Comparison of ENCODE assay signal across 1 cellular context in genomic region chr5:147479431-147479830, GRCh38.
TF ChIP-seq lines count a peak whose summit lies in the region.

No MANE protein-coding gene starts in this region.

TF ChIP-seq in GM12878, 131 proteins besides CTCF, POLR2A, EP300 and RAD21 (continued from another document and continues in another):
- TF ChIP-seq ZBTB11 (CRISPR knock-in tag; IDR thresholded peaks at IDR 0.05) = no peak
- TF ChIP-seq ZNF687 (IDR thresholded peaks at IDR 0.05) = no peak
- no peak for TF ChIP-seq MXI1 (IDR thresholded peaks at IDR 0.05; ENCODE audit: low read depth, low read length)
- TF ChIP-seq ZZZ3 (IDR thresholded peaks at IDR 0.05; ENCODE audit: control insufficient read depth, insufficient read length, low read depth) = no peak
- TF ChIP-seq TCF12 (IDR thresholded peaks at IDR 0.05; ENCODE audit: low read depth, low read length) = no peak
- TF ChIP-seq SIN3A (IDR thresholded peaks at IDR 0.05; ENCODE audit: low read depth, low read length) = no peak
- TF ChIP-seq SREBF2 (IDR thresholded peaks at IDR 0.05; ENCODE audit: low read length) = no peak
- no peak for TF ChIP-seq ESRRA (IDR thresholded peaks at IDR 0.05; ENCODE audit: low read length)
- TF ChIP-seq CEBPB (IDR thresholded peaks at IDR 0.05; ENCODE audit: borderline replicate concordance in 1 of 2, low read depth in 2 of 2, low read length in 2 of 2) = no peak
- TF ChIP-seq BCL11A (IDR thresholded peaks at IDR 0.05; ENCODE audit: low read depth, low read length) = peak; percentile 90
- peak; percentile 54; the same call in 1 of the 2 replicates for TF ChIP-seq CBFB (IDR thresholded peaks at IDR 0.05; ENCODE audit: low read depth)
- peak; percentile 67 for TF ChIP-seq SKIL (IDR thresholded peaks at IDR 0.05; ENCODE audit: low read depth, poor library complexity, severe bottlenecking)
- TF ChIP-seq RAD51 (IDR thresholded peaks at IDR 0.05) = no peak
- peak; percentile 67 for TF ChIP-seq NBN (IDR thresholded peaks at IDR 0.05)
- TF ChIP-seq BRCA1 (IDR thresholded peaks at IDR 0.05; ENCODE audit: low read depth, low read length) = no peak
- TF ChIP-seq IKZF2 (IDR thresholded peaks at IDR 0.05) = peak; percentile 92 to 94
- no peak for TF ChIP-seq POU2F2 (IDR thresholded peaks at IDR 0.05; ENCODE audit: borderline replicate concordance, low read depth, low read length)
- TF ChIP-seq BCL3 (IDR thresholded peaks at IDR 0.05; ENCODE audit: borderline replicate concordance, insufficient read depth, low read depth, low read length, poor library complexity, severe bottlenecking) = no peak
- peak; percentile 94 for TF ChIP-seq TCF7 (IDR thresholded peaks at IDR 0.05; ENCODE audit: borderline replicate concordance)
- peak; percentile 99 for TF ChIP-seq MTA2 (IDR thresholded peaks at IDR 0.05; ENCODE audit: low read depth)
- TF ChIP-seq PAX8 (IDR thresholded peaks at IDR 0.05) = no peak
- peak; percentile 94 for TF ChIP-seq MEF2B (IDR thresholded peaks at IDR 0.05; ENCODE audit: partially characterized antibody, poor library complexity, severe bottlenecking)
- no peak for TF ChIP-seq WRNIP1 (IDR thresholded peaks at IDR 0.05; ENCODE audit: borderline replicate concordance, low read depth, low read length)
- TF ChIP-seq CHD4 (IDR thresholded peaks at IDR 0.05) = no peak
- no peak for TF ChIP-seq YY1 (IDR thresholded peaks at IDR 0.05; ENCODE audit: low read depth, low read length)
- TF ChIP-seq NFIC (IDR thresholded peaks at IDR 0.05; ENCODE audit: low read depth, low read length) = peak; percentile 43; the same call in 1 of the 2 replicates
- no peak for TF ChIP-seq IRF4 (IDR thresholded peaks at IDR 0.05; ENCODE audit: low read depth, low read length)
- TF ChIP-seq EED (IDR thresholded peaks at IDR 0.05; ENCODE audit: low read depth) = 0 out of 2 replicates have a peak, but pooled peaks have one; percentile 17
- TF ChIP-seq SMARCA5 (IDR thresholded peaks at IDR 0.05) = no peak
- no peak for TF ChIP-seq ZNF622 (IDR thresholded peaks at IDR 0.05)
- TF ChIP-seq ZNF207 (IDR thresholded peaks at IDR 0.05; ENCODE audit: borderline replicate concordance) = no peak
- 0 out of 2 replicates have a peak, but pooled peaks have one; percentile 52 for TF ChIP-seq MEF2A (IDR thresholded peaks at IDR 0.05; ENCODE audit: insufficient read depth, low read depth, low read length)
- TF ChIP-seq BACH1 (IDR thresholded peaks at IDR 0.05; ENCODE audit: borderline replicate concordance) = peak; percentile 38; the same call in 1 of the 2 replicates
- peak; percentile 89 for TF ChIP-seq ZNF217 (IDR thresholded peaks at IDR 0.05)
- peak; percentile 34; the same call in 1 of the 2 replicates for TF ChIP-seq NR2F1 (conservative IDR thresholded peaks at IDR 0.05)
- no peak for TF ChIP-seq NR2C2 (IDR thresholded peaks at IDR 0.05; ENCODE audit: borderline replicate concordance, control insufficient read depth, insufficient read length, low read depth)
- TF ChIP-seq HDAC6 (IDR thresholded peaks at IDR 0.05; ENCODE audit: unreplicated experiment) = no peak
- no peak for TF ChIP-seq PAX5 (IDR thresholded peaks at IDR 0.05; ENCODE audit: borderline replicate concordance, low read depth, low read length)
- TF ChIP-seq POLR2AphosphoS5 (IDR thresholded peaks at IDR 0.05; ENCODE audit: low read length) = no peak
- TF ChIP-seq KDM1A (IDR thresholded peaks at IDR 0.05; ENCODE audit: borderline replicate concordance) = no peak
- no peak for TF ChIP-seq ASH2L (IDR thresholded peaks at IDR 0.05; ENCODE audit: borderline replicate concordance, low read depth)
- TF ChIP-seq RUNX3 (IDR thresholded peaks at IDR 0.05; ENCODE audit: low read length) = peak; percentile 88
- TF ChIP-seq NFYA (IDR thresholded peaks at IDR 0.05; ENCODE audit: borderline replicate concordance, low read depth, low read length) = no peak
- TF ChIP-seq MYB (IDR thresholded peaks at IDR 0.05; ENCODE audit: borderline replicate concordance, low read depth, low read length) = no peak
- TF ChIP-seq MAX (IDR thresholded peaks at IDR 0.05; ENCODE audit: low read depth, low read length) = no peak
- no peak for TF ChIP-seq E2F4 (IDR thresholded peaks at IDR 0.05; ENCODE audit: low read depth, low read length)
- no peak for TF ChIP-seq FOS (IDR thresholded peaks at IDR 0.05; ENCODE audit: borderline replicate concordance, extremely low read depth, insufficient read length)
- TF ChIP-seq IKZF1 (conservative IDR thresholded peaks at IDR 0.05) = peak; percentile 86
- TF ChIP-seq FOXM1 (IDR thresholded peaks at IDR 0.05; ENCODE audit: low read depth, low read length) = peak; percentile 44; the same call in 1 of the 2 replicates
- TF ChIP-seq ATF2 (IDR thresholded peaks at IDR 0.05; ENCODE audit: low read length) = 0 out of 2 replicates have a peak, but pooled peaks have one; percentile 22
- TF ChIP-seq PKNOX1 (IDR thresholded peaks at IDR 0.05) = peak; percentile 61
